8 cellular contexts compared by ENCODE assay signal in genomic region chr22:30386608-30386959, GRCh38. TPM values are rescaled to one million over a fixed set of nuclear protein-coding genes. Genes with fewer than 3 reads are reported as not detected.
DNase-seq lines count a peak whose midpoint lies in the region; ATAC-seq and TF ChIP-seq lines count a peak whose summit lies in the region.

No MANE protein-coding gene starts in this region.

- DNase-seq in CD4-positive, alpha-beta T cell: no peak
- DNase-seq in NB4 (ENCODE audit: low read depth) (no peak), endodermal cell (no peak), neuronal stem cell (ENCODE audit: low spot score) (no peak), OCI-M1 (lab: John Stamatoyannopoulos, UW) (no peak), NCI-H2171 treated with DMSO at 0.1 percent for 48 hours (lab: John Stamatoyannopoulos, UW) (no peak), HT-29 (ENCODE audit: low spot score) (no peak), NCI-H446 (lab: John Stamatoyannopoulos, UW) (no peak)

- no peaks in the 10 kb centered on the region for H3K9me3 ChIP-seq in CD4-positive, alpha-beta T cell (ENCODE audit: control insufficient read depth, low read length)
- H3K9me3 ChIP-seq in endodermal cell (ENCODE audit: control insufficient read depth, low read length) (peaks cover 3% of the 10 kb centered on the region), neuronal stem cell (replicated peaks in 1 of 2; ENCODE audit: control insufficient read depth in 2 of 2, insufficient read depth in 1 of 2, low read depth in 1 of 2, low read length in 2 of 2) (peaks cover 5 to 6% of the 10 kb centered on the region in 2 donors)

- H3K79me1 ChIP-seq in neuronal stem cell (ENCODE audit: low read depth, low read length): no peaks in the 10 kb centered on the region

- no peak overlapping the region for H3K27ac Mint-ChIP-seq in CD4-positive, alpha-beta T cell
- peak overlapping the region; percentile 77 for H3K27ac Mint-ChIP-seq in endodermal cell

- 31% methylated on average over 10 of the region's 10 CpGs; no CpG with 5 or more reads in 1 of the 2 experiments for WGBS in endodermal cell (ENCODE audit: insufficient coverage in 1 of 2, insufficient read length in 1 of 2), 2 experiments
- no CpG with 5 or more reads among the region's 10 CpGs for whole genome bisulfite sequencing in neuronal stem cell (ENCODE audit: extremely low coverage in 2 of 2, insufficient read length in 2 of 2, insufficient replicate concordance in 1 of 2), 2 donors

- H2BK5ac ChIP-seq in neuronal stem cell (ENCODE audit: low read length): no peak overlapping the region

- no peak overlapping the region for H2BK15ac ChIP-seq in neuronal stem cell (ENCODE audit: low read length)

- CTCF ChIA-PET in CD4-positive, alpha-beta T cell (lab: Charles Lee): interaction anchor here (0.9 to 4.1 kb wide), 6 partner anchors 32 to 122 kb away, joined by 3 to 99 read pairs (median 5); partner anchors contain the start of gene CASTOR1

- no peaks in the 10 kb centered on the region for H3K36me3 Mint-ChIP-seq in CD4-positive, alpha-beta T cell (ENCODE audit: low read depth)
- peaks cover 12% of the 10 kb centered on the region for H3K36me3 Mint-ChIP-seq in endodermal cell (ENCODE audit: low read depth)

- H3K27me3 Mint-ChIP-seq in CD4-positive, alpha-beta T cell: no peaks in the 10 kb centered on the region
- H3K27me3 Mint-ChIP-seq in endodermal cell (ENCODE audit: insufficient read depth): no peaks in the 10 kb centered on the region

- TF ChIP-seq POLR2A in NB4 (IDR thresholded peaks at IDR 0.05; ENCODE audit: extremely low read depth, insufficient read length): no peak

- H3K4me1 ChIP-seq in endodermal cell (ENCODE audit: control insufficient read depth, insufficient read depth, low read length): no peaks in the 10 kb centered on the region
- peaks cover 5% of the 10 kb centered on the region in 2 donors for H3K4me1 ChIP-seq in neuronal stem cell (ENCODE audit: control insufficient read depth in 2 of 2, insufficient read depth in 1 of 2, low read depth in 1 of 2, low read length in 2 of 2)

- H3K4ac ChIP-seq in neuronal stem cell (ENCODE audit: low read length): no peak overlapping the region

- peaks cover 22% of the 10 kb centered on the region for H3K4me1 Mint-ChIP-seq in CD4-positive, alpha-beta T cell (ENCODE audit: low read depth)
- H3K4me1 Mint-ChIP-seq in endodermal cell: peaks cover 13% of the 10 kb centered on the region

- H4K91ac ChIP-seq in neuronal stem cell (ENCODE audit: low read depth, low read length, poor library complexity): no peak overlapping the region

- peak overlapping the region; percentile 56 for H3K14ac ChIP-seq in neuronal stem cell (ENCODE audit: low read length)

- H3K9me3 Mint-ChIP-seq in CD4-positive, alpha-beta T cell: no peaks in the 10 kb centered on the region
- H3K9me3 Mint-ChIP-seq in endodermal cell: peaks cover 15% of the 10 kb centered on the region

- intact Hi-C loops in CD4-positive, alpha-beta T cell (cut with DNase I, micrococcal nuclease): loop anchor here (2.0 kb wide), 2 partner anchors 30 to 58 kb away; partner anchors contain the start of genes CCDC157 (in 1 of the 2) and SF3A1 (in 1 of the 2)

- no peak overlapping the region for H3K27ac ChIP-seq in CD4-positive, alpha-beta T cell (ENCODE audit: low read depth, low read length)
- H3K27ac ChIP-seq in endodermal cell (ENCODE audit: low read depth, low read length) (no peak overlapping the region), neuronal stem cell (replicated peaks; ENCODE audit: low read length) (no peak overlapping the region)

- peak overlapping the region; percentile 83 for H3K4me3 Mint-ChIP-seq in CD4-positive, alpha-beta T cell
- H3K4me3 Mint-ChIP-seq in endodermal cell: peak overlapping the region; percentile 76

- peak overlapping the region; percentile 96 for H2AFZ ChIP-seq in neuronal stem cell (ENCODE audit: low read length)

- POLR2A ChIA-PET in CD4-positive, alpha-beta T cell (lab: Charles Lee): interaction anchor here (1.2 to 3.0 kb wide), 4 partner anchors 60 to 98 kb away, joined by 3 to 83 read pairs (median 5); partner anchors contain the start of genes CASTOR1 and TBC1D10A

- peak overlapping the region; percentile 95 for H3K18ac ChIP-seq in neuronal stem cell (ENCODE audit: low read length)

- H2BK12ac ChIP-seq in neuronal stem cell (ENCODE audit: low read length): peak overlapping the region; percentile 67

- H3K4me2 ChIP-seq in neuronal stem cell (ENCODE audit: insufficient read depth, low read length, poor library complexity, severe bottlenecking): peak overlapping the region; percentile 61

- H3K4me3 ChIP-seq in NB4 (ENCODE audit: low read depth, low read length) (peak overlapping the region; percentile 49), endodermal cell (ENCODE audit: low read length) (peak overlapping the region; percentile 81), neuronal stem cell (ENCODE audit: low read length in 2 of 2) (peak overlapping the region; percentile 84 to 89)

- H2BK120ac ChIP-seq in neuronal stem cell (ENCODE audit: low read depth, low read length): no peak overlapping the region

- H2AK5ac ChIP-seq in neuronal stem cell (ENCODE audit: low read depth, low read length): peak overlapping the region; percentile 11

- peak overlapping the region; percentile 55 for H3K9ac ChIP-seq in endodermal cell (ENCODE audit: extremely low read depth, low read length, poor library complexity, severe bottlenecking)
- peak overlapping the region; percentile 91 for H3K9ac ChIP-seq in neuronal stem cell (ENCODE audit: low read depth, low read length, poor library complexity)

- H3K36me3 ChIP-seq in endodermal cell (ENCODE audit: control insufficient read depth, insufficient read depth, low read length) (peaks cover 5% of the 10 kb centered on the region), neuronal stem cell (replicated peaks in 1 of 2; ENCODE audit: control insufficient read depth in 2 of 2, insufficient read depth in 2 of 2, low read length in 2 of 2) (peaks cover 5 to 19% of the 10 kb centered on the region in 2 donors)

- no peak overlapping the region for H4K8ac ChIP-seq in neuronal stem cell (ENCODE audit: low read depth, low read length)

- no peak for TF ChIP-seq CTCF in CD4-positive, alpha-beta T cell (IDR thresholded peaks at IDR 0.05)
- TF ChIP-seq CTCF in NB4 (IDR thresholded peaks at IDR 0.05; ENCODE audit: low read depth, low read length) (no peak), endodermal cell (conservative IDR thresholded peaks at IDR 0.05) (no peak)

- no peaks in the 10 kb centered on the region for H3K27me3 ChIP-seq in CD4-positive, alpha-beta T cell (ENCODE audit: control insufficient read depth, insufficient read depth, low read length)
- H3K27me3 ChIP-seq in endodermal cell (ENCODE audit: control insufficient read depth, insufficient read depth, low read length, poor library complexity, severe bottlenecking) (no peaks in the 10 kb centered on the region), neuronal stem cell (ENCODE audit: control insufficient read depth in 3 of 3, insufficient read depth in 3 of 3, low read depth in 1 of 3, low read length in 3 of 3) (no peaks in the 10 kb centered on the region)

- H3K23ac ChIP-seq in neuronal stem cell (ENCODE audit: low read depth, low read length, poor library complexity): no peak overlapping the region

- ATAC-seq in CD4-positive, alpha-beta T cell (ENCODE audit: poor library complexity): no peak

RNA-seq across cellular contexts. Expression of gene RNF215, which starts 0.6 kb away (rescaled TPM):
- total RNA-seq in CD4-positive, alpha-beta T cell: 1 to 10 TPM; 4.6 to 4.9 TPM
- 10 to 100 TPM; 44.0 to 46.7 TPM for total RNA-seq in endodermal cell
- polyA plus RNA-seq in endodermal cell (2013, experiment 1 of 2): 24.2 TPM
- 25.6 TPM for polyA plus RNA-seq in endodermal cell (2013, experiment 2 of 2)
- 9.1 TPM for polyA plus RNA-seq in neuronal stem cell (2013, experiment 1 of 2)
- 9.6 TPM for polyA plus RNA-seq in neuronal stem cell (2013, experiment 2 of 2)
- 4.8 and 9.5 TPM in 2 replicates for total RNA-seq in HT-29 (2014; rRNA removed; shearing (Covaris generic))

RNA-seq across cellular contexts. Expression of gene SEC14L2, which starts 10.2 kb away (rescaled TPM):
- 10 to 100 TPM; 74.6 to 79.8 TPM for total RNA-seq in CD4-positive, alpha-beta T cell
- total RNA-seq in endodermal cell: 10 to 100 TPM; 13.9 to 19.1 TPM
- 7.4 TPM for polyA plus RNA-seq in endodermal cell (2013, experiment 1 of 2)
- 7.7 TPM for polyA plus RNA-seq in endodermal cell (2013, experiment 2 of 2)
- polyA plus RNA-seq in neuronal stem cell (2013, experiment 1 of 2): 2.3 TPM
- 2.2 TPM for polyA plus RNA-seq in neuronal stem cell (2013, experiment 2 of 2)
- 2.2 and 3.0 TPM in 2 replicates for total RNA-seq in HT-29 (2014; rRNA removed; shearing (Covaris generic))

RNA-seq across cellular contexts. Expression of gene CCDC157, which starts 29.8 kb away (rescaled TPM):
- 10 to 100 TPM in 1 of 2 experiments, 1 to 10 TPM in 1; 8.3 to 10.1 TPM for total RNA-seq in CD4-positive, alpha-beta T cell
- total RNA-seq in endodermal cell: 1 to 10 TPM; 6.1 to 7.2 TPM
- polyA plus RNA-seq in endodermal cell (2013, experiment 1 of 2): 6.6 TPM
- polyA plus RNA-seq in endodermal cell (2013, experiment 2 of 2): 4.5 TPM
- 4.8 TPM for polyA plus RNA-seq in neuronal stem cell (2013, experiment 1 of 2)
- polyA plus RNA-seq in neuronal stem cell (2013, experiment 2 of 2): 4.9 TPM
- total RNA-seq in HT-29 (2014; rRNA removed; shearing (Covaris generic)): 3.6 and 5.5 TPM in 2 replicates

RNA-seq across cellular contexts. Expression of gene SF3A1, which starts 29.9 kb away (rescaled TPM):
- 100 to 1,000 TPM; 335 to 388 TPM for total RNA-seq in CD4-positive, alpha-beta T cell
- 100 to 1,000 TPM; 191 to 195 TPM for total RNA-seq in endodermal cell
- 147 TPM for polyA plus RNA-seq in endodermal cell (2013, experiment 1 of 2)
- 128 TPM for polyA plus RNA-seq in endodermal cell (2013, experiment 2 of 2)
- 131 TPM for polyA plus RNA-seq in neuronal stem cell (2013, experiment 1 of 2)
- polyA plus RNA-seq in neuronal stem cell (2013, experiment 2 of 2): 132 TPM
- total RNA-seq in HT-29 (2014; rRNA removed; shearing (Covaris generic)): 42.3 and 50.8 TPM in 2 replicates

RNA-seq across cellular contexts. Expression of gene MTFP1, which starts 39.0 kb away (rescaled TPM):
- 10 to 100 TPM; 37.2 to 38.0 TPM for total RNA-seq in CD4-positive, alpha-beta T cell
- 10 to 100 TPM; 25.9 to 30.8 TPM for total RNA-seq in endodermal cell
- polyA plus RNA-seq in endodermal cell (2013, experiment 1 of 2): 26.7 TPM
- 20.0 TPM for polyA plus RNA-seq in endodermal cell (2013, experiment 2 of 2)
- 14.0 TPM for polyA plus RNA-seq in neuronal stem cell (2013, experiment 1 of 2)
- 14.3 TPM for polyA plus RNA-seq in neuronal stem cell (2013, experiment 2 of 2)
- 43.7 and 46.8 TPM in 2 replicates for total RNA-seq in HT-29 (2014; rRNA removed; shearing (Covaris generic))
